In genomic region chr6:148873868-148874267, GRCh38 we compare ENCODE assay signal across 19 cellular contexts.
A peak's percentile ranks its signal among the peaks of the same experiment; 100 is the strongest.
DNase-seq lines count a peak whose midpoint lies in the region; ATAC-seq, FAIRE-seq and TF ChIP-seq lines count a peak whose summit lies in the region.
"Had no signal": no experiment of that assay in that cellular context is flagged by ENCODE, and none has a peak within 500 bp of the region (broad histone marks: within the 10 kb centered on the region; RNA-seq: fewer than 3 reads in every experiment).

No MANE protein-coding gene starts in this region.

- no peaks in the 10 kb centered on the region for H3K36me3 ChIP-seq in astrocyte (ENCODE audit: insufficient read depth, low read length)
- no peaks in the 10 kb centered on the region for H3K36me3 ChIP-seq in body of pancreas (replicated peaks in 1 of 2; ENCODE audit: insufficient read depth in 1 of 2, low read depth in 2 of 2)
- H3K36me3 ChIP-seq: Peyer's patch had no signal

- H3K27ac ChIP-seq in astrocyte (ENCODE audit: low read depth, low read length) (no peak overlapping the region), body of pancreas (no peak overlapping the region)
- H3K27ac ChIP-seq: C4-2B, Peyer's patch had no signal

- H3K4me1 ChIP-seq in astrocyte (ENCODE audit: insufficient read depth, low read length) (peaks cover 22% of the 10 kb centered on the region), body of pancreas (peaks cover 17% of the 10 kb centered on the region)
- H3K4me1 ChIP-seq: Peyer's patch had no signal

- H3K27me3 ChIP-seq in astrocyte (ENCODE audit: insufficient read depth, low read length): no peaks in the 10 kb centered on the region
- no peaks in the 10 kb centered on the region for H3K27me3 ChIP-seq in body of pancreas
- H3K27me3 ChIP-seq: Peyer's patch had no signal

- H3K9me3 Mint-ChIP-seq in astrocyte (ENCODE audit: unreplicated experiment): no peaks in the 10 kb centered on the region
- peaks cover 4% of the 10 kb centered on the region for H3K9me3 Mint-ChIP-seq in type B pancreatic cell
- H3K9me3 Mint-ChIP-seq: CD8-positive, alpha-beta memory T cell; IgD-negative memory B cell had no signal

- FAIRE-seq in astrocyte (lab: Jason Lieb, UNC) (no peak), GM19239 (lab: Jason Lieb, UNC) (no peak)
- FAIRE-seq: A204.1 had no signal

- peaks cover 7% of the 10 kb centered on the region for H3K79me2 ChIP-seq in astrocyte (ENCODE audit: insufficient read depth, low read length)

- TF ChIP-seq POLR2A in body of pancreas (IDR thresholded peaks at IDR 0.05): no peak

- H3K4me3 ChIP-seq in astrocyte (ENCODE audit: insufficient read depth, low read depth, low read length) (no peak overlapping the region), body of pancreas (no peak overlapping the region)
- H3K4me3 ChIP-seq: Peyer's patch had no signal

- H3K27me3 Mint-ChIP-seq in astrocyte (ENCODE audit: low read depth, unreplicated experiment) (no peaks in the 10 kb centered on the region), type B pancreatic cell (no peaks in the 10 kb centered on the region)
- H3K27me3 Mint-ChIP-seq: CD8-positive, alpha-beta memory T cell; IgD-negative memory B cell had no signal

- H3K9ac ChIP-seq in astrocyte (ENCODE audit: low read length): no peak overlapping the region

- H3K4me1 Mint-ChIP-seq in astrocyte (ENCODE audit: low read depth, unreplicated experiment) (peaks cover 24% of the 10 kb centered on the region), type B pancreatic cell (ENCODE audit: unreplicated experiment) (peaks cover 12% of the 10 kb centered on the region)

- H3K36me3 Mint-ChIP-seq in astrocyte (ENCODE audit: low read depth, unreplicated experiment): no peaks in the 10 kb centered on the region
- no peaks in the 10 kb centered on the region for H3K36me3 Mint-ChIP-seq in type B pancreatic cell

- ATAC-seq in body of pancreas: no peak

- intact Hi-C loops in body of pancreas (cut with DNase I): no loop called here

- no peaks in the 10 kb centered on the region for H3K9me3 ChIP-seq in astrocyte (ENCODE audit: insufficient read depth, low read depth, low read length)
- H3K9me3 ChIP-seq in body of pancreas: no peaks in the 10 kb centered on the region
- H3K9me3 ChIP-seq: Peyer's patch had no signal

- H3K4me3 Mint-ChIP-seq in astrocyte (ENCODE audit: unreplicated experiment) (no peak overlapping the region), type B pancreatic cell (no peak overlapping the region)
- H3K4me3 Mint-ChIP-seq: CD8-positive, alpha-beta memory T cell; IgD-negative memory B cell had no signal

- DNase-seq in NCI-H526 (lab: John Stamatoyannopoulos, UW) (peak; percentile 6 to 14), NCI-H526 treated with DMSO at 0.1 percent for 48 hours (lab: John Stamatoyannopoulos, UW) (no peak), NCI-H146 treated with DMSO at 0.1 percent for 48 hours (lab: John Stamatoyannopoulos, UW; ENCODE audit: unreplicated experiment) (peak; percentile 57), astrocyte (ENCODE audit: low read depth) (no peak), type B pancreatic cell (ENCODE audit: extremely low spot score, unreplicated experiment) (no peak), GM19239 (ENCODE audit: insufficient read length, low spot score) (no peak), body of pancreas (no peak)
- DNase-seq: CD8-positive, alpha-beta memory T cell; DMS53; EL; GF-D8; MV-4-11; NCI-H1105 treated with DMSO at 0.1 percent for 48 hours; NCI-H187 treated with DMSO at 0.1 percent for 48 hours; NCI-H446 treated with DMSO at 0.1 percent for 48 hours; Peyer's patch had no signal

- H3K4me2 ChIP-seq in astrocyte (ENCODE audit: low read length): no peak overlapping the region

- no peak for TF ChIP-seq CTCF in astrocyte (IDR thresholded peaks at IDR 0.05; ENCODE audit: insufficient read depth, low read depth, low read length)
- no peak for TF ChIP-seq CTCF in type B pancreatic cell (conservative IDR thresholded peaks at IDR 0.05)
- no peak for TF ChIP-seq CTCF in body of pancreas (IDR thresholded peaks at IDR 0.05)

- 45% methylated on average over 5 of the region's 5 CpGs for WGBS in body of pancreas, 2 donors

- peaks cover 7% of the 10 kb centered on the region for H4K20me1 ChIP-seq in astrocyte (ENCODE audit: insufficient read depth, low read length)

- H3K27ac Mint-ChIP-seq in astrocyte (ENCODE audit: unreplicated experiment) (peak overlapping the region; percentile 15), type B pancreatic cell (peak overlapping the region; percentile 37)

- H2AFZ ChIP-seq in astrocyte (ENCODE audit: low read depth, low read length): no peak overlapping the region

Comparison
In these comparisons a context has a peak if more than half of its experiments do, and no peak if none do; other contexts are left out.
1. DNase-seq: peak in NCI-H526 (2 of 2) and NCI-H146 treated with DMSO at 0.1 percent for 48 hours (single experiment); none in NCI-H526 treated with DMSO at 0.1 percent for 48 hours (single experiment), astrocyte (single experiment), type B pancreatic cell (single experiment), GM19239 (single experiment) and body of pancreas (0 of 4).